ENCODE assay signal across 24 cellular contexts in genomic region chr2:61357681-61358080, GRCh38.
A peak's percentile ranks its signal among the peaks of the same experiment; 100 is the strongest.
DNase-seq lines count a peak whose midpoint lies in the region; ATAC-seq and TF ChIP-seq lines count a peak whose summit lies in the region.
"Had no signal": no experiment of that assay in that cellular context is flagged by ENCODE, and none has a peak within 500 bp of the region (broad histone marks: within the 10 kb centered on the region; RNA-seq: fewer than 3 reads in every experiment).

No MANE protein-coding gene starts in this region.

- TF ChIP-seq POLR2A in IMR-90 (IDR thresholded peaks at IDR 0.05; ENCODE audit: low read depth, low read length): no peak
- no peak for TF ChIP-seq POLR2A in stomach (IDR thresholded peaks at IDR 0.05)

- no peak overlapping the region for H2BK20ac ChIP-seq in IMR-90 (ENCODE audit: low read depth, low read length)

- H3K79me2 ChIP-seq in GM23338 (replicated peaks; ENCODE audit: insufficient read depth): peaks cover 83% of the 10 kb centered on the region

- CTCF ChIA-PET in IMR-90 (lab: Yijun Ruan, JAX): interaction anchor here (0.6 to 0.9 kb wide), 2 partner anchors 21 to 151 kb away, joined by 3 read pairs; no protein-coding TSS in a partner anchor
- CTCF ChIA-PET in RWPE1 (lab: Yijun Ruan, JAX): no interaction called here

- no peak for TF ChIP-seq RAD21 in IMR-90 (IDR thresholded peaks at IDR 0.05; ENCODE audit: low read length)

- peaks cover 15% of the 10 kb centered on the region; the same call in 2 of the 3 replicates for H3K36me3 Mint-ChIP-seq in GM23338 (ENCODE audit: low read depth)

- no peak overlapping the region for H2BK120ac ChIP-seq in IMR-90 (ENCODE audit: low read depth, low read length)

- no peak overlapping the region; the same call in 1 of the 2 replicates for H3K4ac ChIP-seq in IMR-90 (ENCODE audit: low read depth, low read length)

- H3K4me1 ChIP-seq in IMR-90 (ENCODE audit: control insufficient read depth, insufficient read depth, low read length): peaks cover 4% of the 10 kb centered on the region
- peaks cover 30% of the 10 kb centered on the region for H3K4me1 ChIP-seq in psoas muscle
- peaks cover 0 to 27% (median 12%) of the 10 kb centered on the region in 4 donors for H3K4me1 ChIP-seq in stomach
- peaks cover 6% of the 10 kb centered on the region; the same call in 1 of the 2 replicates for H3K4me1 ChIP-seq in GM23338 (ENCODE audit: insufficient read depth)
- H3K4me1 ChIP-seq: HAP-1 had no signal

- H3K9ac ChIP-seq in IMR-90 (ENCODE audit: low read depth, low read length): no peak overlapping the region

- no peak for DNase-seq in IMR-90
- DNase-seq in RWPE1 (ENCODE audit: low spot score): no peak
- peak; percentile 31 for DNase-seq in fibroblast of mammary gland (ENCODE audit: low read depth)
- no peak for DNase-seq in psoas muscle
- DNase-seq in stomach: no peak
- DNase-seq in GM23338 (ENCODE audit: low spot score): no peak
- no peak for DNase-seq in activated CD4-positive, alpha-beta T cell treated with anti-CD3 and anti-CD28 coated beads, Interleukin-2, amount 50 U/mL, for 48 hours
- DNase-seq: activated CD4-positive, alpha-beta T cell treated with anti-CD3 and anti-CD28 coated beads for 36 hours; activated naive CD4-positive, alpha-beta T cell treated with anti-CD3 and anti-CD28 coated beads for 36 hours; activated T-cell treated with anti-CD3 and anti-CD28 coated beads, Interleukin-2, amount 50 U/mL, for 48 hours; amygdala; cortex of kidney; esophagus squamous epithelium; head of caudate nucleus; naive B cell; NCI-H1417 treated with DMSO at 0.1 percent for 48 hours; NCI-H2107; NCI-H524 treated with DMSO at 0.1 percent for 48 hours; stimulated activated CD4-positive, alpha-beta T cell treated with anti-CD3 and anti-CD28 coated beads, Interleukin-4, amount 100 ng/mL, for 1 hour; stimulated activated naive CD4-positive, alpha-beta T cell treated with Interleukin-2 at 50 U/mL for 16 hours had no signal

- TF ChIP-seq CTCF in IMR-90 (conservative IDR thresholded peaks at IDR 0.05; ENCODE audit: low read depth, low read length) (no peak), RWPE1 (conservative IDR thresholded peaks at IDR 0.05; ENCODE audit: low read depth) (no peak), fibroblast of mammary gland (conservative IDR thresholded peaks at IDR 0.05; ENCODE audit: control insufficient read depth, insufficient read depth, low read depth, low read length) (no peak), psoas muscle (IDR thresholded peaks at IDR 0.05) (no peak), stomach (IDR thresholded peaks at IDR 0.05) (no peak), GM23338 (conservative IDR thresholded peaks at IDR 0.05; ENCODE audit: low read depth in 2 of 2) (no peak)

- peaks cover 5% of the 10 kb centered on the region for H3K27me3 Mint-ChIP-seq in GM23338 (ENCODE audit: insufficient read depth, low read depth, poor library complexity)
- H3K27me3 Mint-ChIP-seq: activated CD4-positive, alpha-beta T cell treated with anti-CD3 and anti-CD28 coated beads for 36 hours; naive B cell had no signal

- TF ChIP-seq EP300 in stomach (IDR thresholded peaks at IDR 0.05): no peak

- no TSS peak for BruUV-seq in IMR-90 (replicated peaks; lab: Mats Ljungman, UMichigan)

- H3K79me1 ChIP-seq in IMR-90 (ENCODE audit: low read depth in 1 of 2, low read length in 2 of 2): peaks cover 22 to 59% of the 10 kb centered on the region in 2 experiments

- no peak overlapping the region for H3K56ac ChIP-seq in IMR-90 (ENCODE audit: extremely low read depth, insufficient read depth, low read length)

- H2BK15ac ChIP-seq in IMR-90 (ENCODE audit: low read depth, low read length): no peak overlapping the region

- H4K20me1 ChIP-seq in IMR-90 (ENCODE audit: insufficient read depth, low read length): peaks cover 18% of the 10 kb centered on the region; the same call in 1 of the 2 replicates
- H4K20me1 ChIP-seq in GM23338 (replicated peaks; ENCODE audit: insufficient read depth): no peaks in the 10 kb centered on the region; the same call in 1 of the 2 replicates

- H3K23ac ChIP-seq in IMR-90 (ENCODE audit: low read depth, low read length): no peak overlapping the region

- no peaks in the 10 kb centered on the region for H3K27me3 ChIP-seq in IMR-90 (ENCODE audit: control insufficient read depth, insufficient read depth, low read length)
- no peaks in the 10 kb centered on the region for H3K27me3 ChIP-seq in psoas muscle (ENCODE audit: insufficient read depth in 3 of 3, low read length in 2 of 3)
- no peaks in the 10 kb centered on the region for H3K27me3 ChIP-seq in stomach
- H3K27me3 ChIP-seq in GM23338 (ENCODE audit: insufficient read depth): no peaks in the 10 kb centered on the region
- H3K27me3 ChIP-seq: esophagus squamous epithelium had no signal

- no CpG with 5 or more reads among the region's 6 CpGs for WGBS in IMR-90 (ENCODE audit: extremely low coverage in 2 of 2, insufficient read length in 1 of 2), 2 experiments
- WGBS in psoas muscle, 3 donors: 55 to 81% (median 62%) methylated on average over 6 of the region's 6 CpGs
- 86 to 93% (median 90%) methylated on average over 6 of the region's 6 CpGs for WGBS in stomach, 5 donors

- H3K18ac ChIP-seq in IMR-90 (ENCODE audit: low read depth, low read length): peak overlapping the region; percentile 70; the same call in 1 of the 2 replicates

- H3K9me3 ChIP-seq in IMR-90 (ENCODE audit: control insufficient read depth, insufficient read depth, low read length) (peaks cover 8% of the 10 kb centered on the region; the same call in 1 of the 2 replicates), psoas muscle (peaks cover 9% of the 10 kb centered on the region), stomach (peaks cover 0 to 15% (median 13%) of the 10 kb centered on the region in 4 donors)

- no peak overlapping the region for H3K4me3 Mint-ChIP-seq in GM23338
- H3K4me3 Mint-ChIP-seq: activated CD4-positive, alpha-beta T cell treated with anti-CD3 and anti-CD28 coated beads for 36 hours; activated naive CD4-positive, alpha-beta T cell treated with anti-CD3 and anti-CD28 coated beads for 36 hours; naive B cell; T-helper 1 cell treated with Interleukin-12 subunit alpha and Interleukin-12 subunit beta and Interleukin-4 antibody, amounts not matched to agents 30 μg/mL and 1 μg/mL, for 36 hours had no signal

- H3K27ac Mint-ChIP-seq in GM23338: no peak overlapping the region
- H3K27ac Mint-ChIP-seq: activated CD4-positive, alpha-beta T cell treated with anti-CD3 and anti-CD28 coated beads for 36 hours; activated naive CD4-positive, alpha-beta T cell treated with anti-CD3 and anti-CD28 coated beads for 36 hours; T-helper 1 cell treated with Interleukin-12 subunit alpha and Interleukin-12 subunit beta and Interleukin-4 antibody, amounts not matched to agents 30 μg/mL and 1 μg/mL, for 36 hours had no signal

- H4K8ac ChIP-seq in IMR-90 (ENCODE audit: low read depth in 2 of 2, low read length in 2 of 2): no peak overlapping the region

- intact Hi-C loops in IMR-90 (cut with micrococcal nuclease) (no loop called here), psoas muscle (cut with DNase I) (no loop called here), stomach (cut with DNase I; ENCODE audit: low total_unique reads) (no loop called here)

- ATAC-seq in IMR-90 (ENCODE audit: low read depth): no peak
- ATAC-seq in psoas muscle: peak in 1 of 4 donors; percentile 45
- ATAC-seq in HG02870 (IDR thresholded peaks at IDR 0.05; ENCODE audit: unreplicated experiment): no peak
- ATAC-seq in GM23338: no peak
- ATAC-seq: activated CD4-positive, alpha-beta T cell treated with anti-CD3 and anti-CD28 coated beads for 36 hours had no signal

- dilution Hi-C loops in IMR-90 (cut with HindIII; ENCODE audit: low sequenced_read_pairs, unreplicated experiment): no loop called here

- no peaks in the 10 kb centered on the region for H3K9me2 ChIP-seq in GM23338 (ENCODE audit: insufficient read depth)

- peaks cover 6% of the 10 kb centered on the region for H3K9me1 ChIP-seq in IMR-90 (ENCODE audit: insufficient read depth, low read length)

- POLR2A ChIA-PET in IMR-90 (lab: Charles Lee; ENCODE audit: unreplicated experiment): no interaction called here
- POLR2A ChIA-PET in RWPE1 (lab: Yijun Ruan, JAX; ENCODE audit: low non-redundant PET): no interaction called here

- H3K14ac ChIP-seq in IMR-90 (replicated peaks; ENCODE audit: low read depth, low read length): no peak overlapping the region

- no peak overlapping the region for H3K4me2 ChIP-seq in IMR-90 (ENCODE audit: low read depth, low read length)
- H3K4me2 ChIP-seq in GM23338: no peak overlapping the region

- no peaks in the 10 kb centered on the region for H3K9me3 Mint-ChIP-seq in GM23338

- H4K91ac ChIP-seq in IMR-90 (ENCODE audit: insufficient read depth, low read depth, low read length): no peak overlapping the region

- H3K4me1 Mint-ChIP-seq in GM23338: peaks cover 29% of the 10 kb centered on the region

- H3K36me3 ChIP-seq in IMR-90 (ENCODE audit: control insufficient read depth, insufficient read depth, low read length): peaks cover 11% of the 10 kb centered on the region
- H3K36me3 ChIP-seq in psoas muscle (ENCODE audit: insufficient read depth in 1 of 2, low read depth in 1 of 2): peaks cover 0 to 5% of the 10 kb centered on the region in 2 donors
- peaks cover 0 to 33% (median 17%) of the 10 kb centered on the region in 4 donors for H3K36me3 ChIP-seq in stomach
- no peaks in the 10 kb centered on the region for H3K36me3 ChIP-seq in GM23338 (ENCODE audit: insufficient read depth)

- H3K4me3 ChIP-seq in IMR-90 (ENCODE audit: insufficient read depth, low read depth, low read length): no peak overlapping the region
- no peak overlapping the region for H3K4me3 ChIP-seq in fibroblast of mammary gland (ENCODE audit: control insufficient read depth, low read depth, low read length)
- no peak overlapping the region for H3K4me3 ChIP-seq in psoas muscle
- no peak overlapping the region for H3K4me3 ChIP-seq in stomach
- no peak overlapping the region for H3K4me3 ChIP-seq in GM23338
- H3K4me3 ChIP-seq: esophagus squamous epithelium, HAP-1, thoracic aorta had no signal

- H2AK9ac ChIP-seq in IMR-90 (replicated peaks; ENCODE audit: low read depth, low read length, poor library complexity): no peak overlapping the region

- H2AFZ ChIP-seq in IMR-90 (replicated peaks; ENCODE audit: low read length, poor library complexity) (no peak overlapping the region), GM23338 (no peak overlapping the region)

- in situ Hi-C loops in IMR-90 (cut with MboI; ENCODE audit: low sequenced_read_pairs): no loop called here

- 0 out of 2 replicates have a peak overlapping the region, but pooled peaks have one; percentile 44 for H2AK5ac ChIP-seq in IMR-90 (ENCODE audit: low read depth, low read length)

- no peaks in the 10 kb centered on the region for H3F3A ChIP-seq in GM23338 (replicated peaks; ENCODE audit: low read depth)

- no peak overlapping the region for H4K5ac ChIP-seq in IMR-90 (ENCODE audit: low read depth, low read length)

- H2BK5ac ChIP-seq in IMR-90 (ENCODE audit: low read depth, low read length, poor library complexity, severe bottlenecking): peak overlapping the region; percentile 65

- H3K27ac ChIP-seq in IMR-90 (ENCODE audit: insufficient read depth, low read length) (no peak overlapping the region), RWPE1 (peak overlapping the region; percentile 36), psoas muscle (peak overlapping the region; percentile 2), stomach (no peak overlapping the region), GM23338 (ENCODE audit: low read depth) (no peak overlapping the region)
- H3K27ac ChIP-seq: thoracic aorta had no signal

TF ChIP-seq in GM23338, 12 proteins besides CTCF, POLR2A, EP300 and RAD21 (continues in another document):
- no peak for TF ChIP-seq NANOG (IDR thresholded peaks at IDR 0.05; ENCODE audit: borderline replicate concordance)

Comparison
In these comparisons a context has a peak if more than half of its experiments do, and no peak if none do; other contexts are left out.
1. H3K27ac ChIP-seq: peak in RWPE1 (single experiment) and psoas muscle (single experiment); none in IMR-90 (single experiment), stomach (0 of 5) and GM23338 (single experiment).